8 cellular contexts compared by ENCODE assay signal in the genomic region with DNA sequence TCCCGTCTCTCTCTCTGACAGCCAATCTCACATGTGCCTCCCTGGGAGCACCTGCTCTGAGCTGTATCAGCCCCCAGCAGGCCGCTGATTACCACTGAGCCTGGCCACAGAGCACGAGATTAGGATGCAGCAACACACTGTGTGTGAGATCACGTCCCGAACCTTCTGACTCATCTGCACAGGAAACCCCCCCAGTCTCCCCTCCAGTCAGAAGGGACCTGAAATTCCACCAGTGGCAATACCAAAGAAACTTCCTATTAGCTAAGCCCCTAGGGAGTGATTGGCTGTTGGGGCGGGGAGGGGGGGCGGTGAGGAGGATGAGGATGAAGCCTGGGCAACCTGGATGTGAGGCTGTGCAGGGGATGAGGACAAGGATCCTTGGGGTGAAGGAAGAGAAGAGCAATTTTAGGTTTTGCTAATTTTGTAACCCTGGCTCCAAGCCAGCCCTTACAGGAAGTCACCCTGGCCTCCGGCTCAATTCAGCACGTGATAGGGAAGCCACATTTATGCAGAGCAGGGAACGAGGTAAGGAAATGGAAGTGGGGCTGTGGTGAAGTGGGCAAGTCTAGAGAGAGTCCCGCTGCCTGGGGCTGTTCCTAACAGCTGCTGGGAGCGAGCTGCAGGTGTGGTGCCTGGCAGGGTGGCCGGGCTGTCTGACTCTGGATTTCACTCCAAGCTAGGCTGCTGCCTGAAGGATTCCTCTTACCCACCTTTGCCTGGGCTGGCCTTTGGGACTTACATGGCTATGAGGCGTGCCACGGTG. TPM values are rescaled to one million over a fixed set of nuclear protein-coding genes. Genes with fewer than 3 reads are reported as not detected.
A peak's percentile ranks its signal among the peaks of the same experiment; 100 is the strongest.
DNase-seq lines count a peak whose midpoint lies in the region; ATAC-seq and TF ChIP-seq lines count a peak whose summit lies in the region.

No MANE protein-coding gene starts in this region.

- no peaks in the 10 kb centered on the region for H3K9me3 Mint-ChIP-seq in activated T-cell treated with anti-CD3 and anti-CD28 coated beads, Interleukin-2, amount 50 U/mL, for 72 hours

- no peaks in the 10 kb centered on the region for H3K27me3 ChIP-seq in upper lobe of right lung

- H3K36me3 ChIP-seq in upper lobe of right lung: peaks cover 35% of the 10 kb centered on the region

- TF ChIP-seq CTCF in upper lobe of right lung (IDR thresholded peaks at IDR 0.05): no peak

- no peaks in the 10 kb centered on the region for H3K9me3 ChIP-seq in upper lobe of right lung

- H3K36me3 Mint-ChIP-seq in activated T-cell treated with anti-CD3 and anti-CD28 coated beads, Interleukin-2, amount 50 U/mL, for 72 hours (ENCODE audit: insufficient read depth in 2 of 2): peaks cover 24 to 46% of the 10 kb centered on the region in 2 donors

- H3K4me1 Mint-ChIP-seq in activated T-cell treated with anti-CD3 and anti-CD28 coated beads, Interleukin-2, amount 50 U/mL, for 72 hours (ENCODE audit: low read depth): peaks cover 74% of the 10 kb centered on the region

- H3K4me1 ChIP-seq in upper lobe of right lung: peaks cover 43% of the 10 kb centered on the region

- DNase-seq in 8988T (peak; percentile 40), fibroblast of the conjunctiva (ENCODE audit: low read depth) (peak; percentile 56), pulmonary artery endothelial cell (ENCODE audit: low read depth, low spot score) (peak; percentile 97), upper lobe of right lung (peak; percentile 82)
- DNase-seq in activated T-cell treated with anti-CD3 and anti-CD28 coated beads, Interleukin-2, amount 50 U/mL, for 72 hours: peak; percentile 89 to 94

- intact Hi-C loops in upper lobe of right lung (cut with DNase I): no loop called here

- peak overlapping the region; percentile 84 for H3K27ac Mint-ChIP-seq in activated T-cell treated with anti-CD3 and anti-CD28 coated beads, Interleukin-2, amount 50 U/mL, for 72 hours

- peak overlapping the region; percentile 56 for H3K4me3 ChIP-seq in upper lobe of right lung

- no peaks in the 10 kb centered on the region for H3K27me3 Mint-ChIP-seq in activated T-cell treated with anti-CD3 and anti-CD28 coated beads, Interleukin-2, amount 50 U/mL, for 72 hours (ENCODE audit: low read depth)

- H3K27ac ChIP-seq in upper lobe of right lung: peak overlapping the region; percentile 94

- ATAC-seq in GM18519 (IDR thresholded peaks at IDR 0.05; ENCODE audit: low FRiP score, unreplicated experiment) (peak; percentile 95), HG03025 (IDR thresholded peaks at IDR 0.05; ENCODE audit: low FRiP score, unreplicated experiment) (peak; percentile 80), upper lobe of right lung (peak; percentile 72)
- ATAC-seq in activated T-cell treated with anti-CD3 and anti-CD28 coated beads, Interleukin-2, amount 50 U/mL, for 72 hours (replicated peaks in 1 of 2): peak; percentile 95 to 96

- H3K4me3 Mint-ChIP-seq in activated T-cell treated with anti-CD3 and anti-CD28 coated beads, Interleukin-2, amount 50 U/mL, for 72 hours: peak overlapping the region; percentile 85 to 98

TF ChIP-seq in PFSK-1, 5 proteins besides CTCF, POLR2A, EP300 and RAD21:
- peak; percentile 85 for TF ChIP-seq FOXP2 (optimal IDR thresholded peaks at IDR 0.05; ENCODE audit: borderline replicate concordance, extremely low read depth, extremely low read length, insufficient read depth)
- TF ChIP-seq POLR2AphosphoS5 (IDR thresholded peaks at IDR 0.05; ENCODE audit: low read depth, low read length): no peak

RNA-seq across cellular contexts. Expression of gene SLC43A3, which starts 1.9 kb away (rescaled TPM):
- polyA plus RNA-seq in PFSK-1 (2012; ENCODE audit: insufficient read length, low read depth): 0.56 TPM
- 100 to 1,000 TPM; 159 to 169 TPM for total RNA-seq in activated T-cell treated with anti-CD3 and anti-CD28 coated beads, Interleukin-2, amount 50 U/mL, for 72 hours
- total RNA-seq in pulmonary artery endothelial cell: 48.0 and 74.0 TPM in 2 replicates
- total RNA-seq in upper lobe of right lung: 117 TPM

RNA-seq across cellular contexts. Expression of gene PRG2, which starts 34.5 kb away (rescaled TPM):
- not detected for polyA plus RNA-seq in PFSK-1 (2012; ENCODE audit: insufficient read length, low read depth)
- total RNA-seq in activated T-cell treated with anti-CD3 and anti-CD28 coated beads, Interleukin-2, amount 50 U/mL, for 72 hours: 1 to 10 TPM; 3.9 to 5.2 TPM
- total RNA-seq in pulmonary artery endothelial cell: 0.40 TPM in 1 of 2 replicates, not detected in the other
- total RNA-seq in upper lobe of right lung: not detected

RNA-seq across cellular contexts. Expression of gene RTN4RL2, which starts 35.3 kb away (rescaled TPM):
- 44.2 TPM for polyA plus RNA-seq in PFSK-1 (2012; ENCODE audit: insufficient read length, low read depth)
- total RNA-seq in activated T-cell treated with anti-CD3 and anti-CD28 coated beads, Interleukin-2, amount 50 U/mL, for 72 hours: 1 to 10 TPM in 1 of 2 donors, under 1 TPM in 1; 0.97 to 1.1 TPM
- total RNA-seq in pulmonary artery endothelial cell (0.07 TPM in 2 replicates), upper lobe of right lung (3.2 TPM)

RNA-seq across cellular contexts. Expression of gene PRG3, which starts 44.0 kb away (rescaled TPM):
- polyA plus RNA-seq in PFSK-1 (2012; ENCODE audit: insufficient read length, low read depth): not detected
- not detected for total RNA-seq in activated T-cell treated with anti-CD3 and anti-CD28 coated beads, Interleukin-2, amount 50 U/mL, for 72 hours
- not detected in 2 replicates for total RNA-seq in pulmonary artery endothelial cell
- total RNA-seq in upper lobe of right lung: not detected

Comparison
In these comparisons a context has a peak if more than half of its experiments do, and no peak if none do; other contexts are left out.
1. Peak in every context shown above with its lines: DNase-seq, ATAC-seq, H3K4me3 ChIP-seq and H3K27ac ChIP-seq.
2. DNase-seq: peak in every context shown above with its lines; median percentile 97 in pulmonary artery endothelial cell; 92 in activated T-cell treated with anti-CD3 and anti-CD28 coated beads, Interleukin-2, amount 50 U/mL, for 72 hours; 82 in upper lobe of right lung; 56 in fibroblast of the conjunctiva; 40 in 8988T.